Comparison of ENCODE assay signal across 18 cellular contexts in the genomic region with DNA sequence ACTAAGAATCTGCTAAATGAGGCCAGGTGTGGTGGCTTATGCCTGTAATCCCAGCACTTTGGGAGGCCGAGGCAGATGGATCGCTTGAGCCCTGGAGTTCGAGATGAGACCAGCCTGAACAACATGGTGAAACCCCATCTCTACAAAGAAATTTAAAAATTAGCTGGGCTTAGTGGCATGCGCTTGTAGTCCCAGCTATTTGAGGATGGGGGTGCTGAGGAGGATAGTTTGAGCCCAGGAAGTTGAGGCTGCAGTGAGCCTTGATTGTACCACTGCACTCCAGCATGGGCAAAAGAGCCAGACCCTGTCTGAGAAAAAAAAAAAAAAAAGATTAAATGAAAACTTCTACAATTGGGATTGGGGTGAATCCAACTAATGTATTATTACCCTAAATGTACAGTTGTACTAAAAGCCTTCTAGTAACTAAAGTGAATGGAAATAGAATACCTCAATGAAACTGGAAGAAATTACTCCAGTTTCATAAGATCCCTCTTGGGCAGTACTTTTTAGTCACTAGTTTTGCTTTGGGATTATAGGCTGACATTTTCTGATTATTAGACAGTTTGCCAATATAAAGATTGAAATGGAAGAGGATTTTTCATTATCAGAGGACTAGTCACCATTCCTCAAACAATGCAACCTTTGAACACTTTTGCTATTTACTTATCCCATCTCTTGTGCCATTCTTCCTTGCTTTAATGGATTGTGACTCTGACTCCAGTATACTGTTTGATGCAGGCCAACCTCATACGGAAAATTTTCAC.
"Had no signal": no experiment of that assay in that cellular context is flagged by ENCODE, and none has a peak within 500 bp of the region (broad histone marks: within the 10 kb centered on the region; RNA-seq: fewer than 3 reads in every experiment).

No MANE protein-coding gene starts in this region.

- H3K9me3 ChIP-seq: ovary, tibial nerve, vagina had no signal

- H3K4me3 ChIP-seq: lung, neural progenitor cell, ovary, tibial nerve, vagina had no signal

- H3K4me1 Mint-ChIP-seq: neural progenitor cell; stimulated activated memory B cell treated with anti-CD40 and anti-IgM and Interleukin-4, amounts not matched to agents 10 μg/mL and 1 μg/mL and 100 μg/mL, for 72 hours had no signal

- ATAC-seq: activated CD8-positive, alpha-beta memory T cell treated with anti-CD3 and anti-CD28 coated beads, Interleukin-2, amount 10 ng/mL, durations not matched to agents 7 days and 5 days; activated naive CD4-positive, alpha-beta T cell treated with anti-CD3 and anti-CD28 coated beads, Interleukin-2, amount 50 U/mL, for 72 hours; esophagus mucosa; stimulated activated memory B cell treated with anti-CD40 and anti-IgM and Interleukin-4, amounts not matched to agents 10 μg/mL and 1 μg/mL and 100 μg/mL, for 72 hours had no signal

- H3K27me3 Mint-ChIP-seq: activated CD4-positive, alpha-beta memory T cell treated with anti-CD3 and anti-CD28 coated beads for 36 hours; activated CD8-positive, alpha-beta memory T cell treated with anti-CD3 and anti-CD28 coated beads, Interleukin-2, amount 10 ng/mL, durations not matched to agents 7 days and 5 days; stimulated activated memory B cell treated with anti-CD40 and anti-IgM and Interleukin-4, amounts not matched to agents 10 μg/mL and 1 μg/mL and 100 μg/mL, for 72 hours had no signal

- H3K9me3 Mint-ChIP-seq: activated CD4-positive, alpha-beta memory T cell treated with anti-CD3 and anti-CD28 coated beads for 36 hours; activated naive CD4-positive, alpha-beta T cell treated with anti-CD3 and anti-CD28 coated beads, Interleukin-2, amount 50 U/mL, for 72 hours; neural progenitor cell; stimulated activated memory B cell treated with anti-CD40 and anti-IgM and Interleukin-4, amounts not matched to agents 10 μg/mL and 1 μg/mL and 100 μg/mL, for 72 hours had no signal

- DNase-seq: activated CD4-positive, alpha-beta memory T cell treated with anti-CD3 and anti-CD28 coated beads for 36 hours; activated CD8-positive, alpha-beta memory T cell treated with anti-CD3 and anti-CD28 coated beads, Interleukin-2, amount 10 ng/mL, durations not matched to agents 7 days and 5 days; activated gamma-delta T cell; activated T-cell treated with anti-CD3 and anti-CD28 coated beads, Interleukin-2, amount 50 U/mL, for 1 hour; caudate nucleus; left colon; ovary; stimulated activated CD4-positive, alpha-beta T cell treated with anti-CD3 and anti-CD28 coated beads, Interleukin-12 subunit alpha, Interleukin-12 subunit beta, amount 100 ng/mL, for 4 hours; stimulated activated CD4-positive, alpha-beta T cell treated with anti-CD3 and anti-CD28 coated beads, Interleukin-2, amount 100 ng/mL, for 24 hours; substantia nigra; T1000 had no signal

- H3K36me3 ChIP-seq: ovary, tibial nerve, vagina had no signal

- H3K4me3 Mint-ChIP-seq: activated CD4-positive, alpha-beta memory T cell treated with anti-CD3 and anti-CD28 coated beads for 36 hours; activated CD8-positive, alpha-beta memory T cell treated with anti-CD3 and anti-CD28 coated beads, Interleukin-2, amount 10 ng/mL, durations not matched to agents 7 days and 5 days; neural progenitor cell; stimulated activated memory B cell treated with anti-CD40 and anti-IgM and Interleukin-4, amounts not matched to agents 10 μg/mL and 1 μg/mL and 100 μg/mL, for 72 hours had no signal

- H3K27me3 ChIP-seq: neural progenitor cell, ovary, tibial nerve, vagina had no signal

- H2AFZ ChIP-seq: neural progenitor cell had no signal

- H3K27ac ChIP-seq: neural progenitor cell, ovary, tibial nerve, vagina had no signal

- H3K4me2 ChIP-seq: neural progenitor cell had no signal

- H3K36me3 Mint-ChIP-seq: activated CD4-positive, alpha-beta memory T cell treated with anti-CD3 and anti-CD28 coated beads for 36 hours; activated CD8-positive, alpha-beta memory T cell treated with anti-CD3 and anti-CD28 coated beads, Interleukin-2, amount 10 ng/mL, durations not matched to agents 7 days and 5 days; activated naive CD4-positive, alpha-beta T cell treated with anti-CD3 and anti-CD28 coated beads, Interleukin-2, amount 50 U/mL, for 72 hours had no signal

- H3K4me1 ChIP-seq: neural progenitor cell, vagina had no signal

- H3K27ac Mint-ChIP-seq: activated CD4-positive, alpha-beta memory T cell treated with anti-CD3 and anti-CD28 coated beads for 36 hours; activated CD8-positive, alpha-beta memory T cell treated with anti-CD3 and anti-CD28 coated beads, Interleukin-2, amount 10 ng/mL, durations not matched to agents 7 days and 5 days; activated naive CD4-positive, alpha-beta T cell treated with anti-CD3 and anti-CD28 coated beads, Interleukin-2, amount 50 U/mL, for 72 hours; neural progenitor cell; stimulated activated memory B cell treated with anti-CD40 and anti-IgM and Interleukin-4, amounts not matched to agents 10 μg/mL and 1 μg/mL and 100 μg/mL, for 72 hours had no signal
